Comparison of ENCODE assay signal across 30 cellular contexts in genomic region chr3:162605651-162606204, GRCh38.
"Had no signal": no experiment of that assay in that cellular context is flagged by ENCODE, and none has a peak within 500 bp of the region (broad histone marks: within the 10 kb centered on the region; RNA-seq: fewer than 3 reads in every experiment).

No MANE protein-coding gene starts in this region.

- H3K27ac Mint-ChIP-seq: naive thymus-derived CD4-positive, alpha-beta T cell; nephron; neural progenitor cell; progenitor cell of endocrine pancreas; stimulated activated naive CD8-positive, alpha-beta T cell treated with anti-CD3 and anti-CD28 coated beads, Interleukin-15, amount 100 ng/mL, for 72 hours had no signal

- DNase-seq: dermis blood vessel endothelial cell; effector memory CD4-positive, alpha-beta T cell; foreskin keratinocyte; heart left ventricle; left cardiac atrium; left lung; mesendoderm; midbrain; naive thymus-derived CD4-positive, alpha-beta T cell; right lobe of liver; stimulated activated CD4-positive, alpha-beta T cell treated with anti-CD3 and anti-CD28 coated beads, Interleukin-12 subunit alpha, Interleukin-12 subunit beta, amount 100 ng/mL, for 4 hours; stimulated activated CD4-positive, alpha-beta T cell treated with anti-CD3 and anti-CD28 coated beads, Interleukin-1b, Interleukin-23, amount 100 ng/mL, for 48 hours; stimulated activated CD4-positive, alpha-beta T cell treated with anti-CD3 and anti-CD28 coated beads, Interleukin-4, amount 100 ng/mL, for 1 hour; stimulated activated CD8-positive, alpha-beta memory T cell treated with anti-CD3 and anti-CD28 coated beads, Interleukin-4, amount 100 ng/mL, for 48 hours; stimulated activated naive CD4-positive, alpha-beta T cell; stimulated activated naive CD8-positive, alpha-beta T cell treated with anti-CD3 and anti-CD28 coated beads, Interleukin-15, amount 100 ng/mL, for 72 hours; transverse colon; upper lobe of right lung; uterus had no signal

- H3K9me3 ChIP-seq: right lobe of liver, suprapubic skin, transverse colon, upper lobe of right lung, uterus had no signal

- H3K4me3 ChIP-seq: esophagus muscularis mucosa, gastroesophageal sphincter, heart left ventricle, hepatocyte, left lung, neural progenitor cell, right lobe of liver, smooth muscle cell, suprapubic skin, transverse colon, upper lobe of right lung, uterus had no signal

- ATAC-seq: foreskin keratinocyte; gastroesophageal sphincter; heart left ventricle; left cardiac atrium; left lung; naive thymus-derived CD4-positive, alpha-beta T cell; right lobe of liver; stimulated activated naive CD8-positive, alpha-beta T cell treated with anti-CD3 and anti-CD28 coated beads, Interleukin-15, amount 100 ng/mL, for 72 hours; upper lobe of right lung had no signal

- H3K27me3 ChIP-seq: esophagus muscularis mucosa, foreskin keratinocyte, gastroesophageal sphincter, heart left ventricle, hepatocyte, left lung, neural progenitor cell, right lobe of liver, suprapubic skin, transverse colon, upper lobe of right lung, uterus had no signal

- H3K4me3 Mint-ChIP-seq: naive thymus-derived CD4-positive, alpha-beta T cell; nephron; neural progenitor cell; stimulated activated naive CD8-positive, alpha-beta T cell treated with anti-CD3 and anti-CD28 coated beads, Interleukin-15, amount 100 ng/mL, for 72 hours had no signal

- FAIRE-seq: endothelial cell of umbilical vein, islet of Langerhans had no signal

- H3K27ac ChIP-seq: esophagus muscularis mucosa, foreskin keratinocyte, gastroesophageal sphincter, heart left ventricle, hepatocyte, left lung, neural progenitor cell, parathyroid adenoma, right lobe of liver, suprapubic skin, transverse colon, upper lobe of right lung, uterus had no signal

- H2AFZ ChIP-seq: hepatocyte, neural progenitor cell, parathyroid adenoma had no signal

- H3K27me3 Mint-ChIP-seq: naive thymus-derived CD4-positive, alpha-beta T cell; progenitor cell of endocrine pancreas; stimulated activated naive CD8-positive, alpha-beta T cell treated with anti-CD3 and anti-CD28 coated beads, Interleukin-15, amount 100 ng/mL, for 72 hours had no signal

- H3K4me1 Mint-ChIP-seq: naive thymus-derived CD4-positive, alpha-beta T cell; nephron; stimulated activated naive CD8-positive, alpha-beta T cell treated with anti-CD3 and anti-CD28 coated beads, Interleukin-15, amount 100 ng/mL, for 72 hours had no signal

- H3K36me3 Mint-ChIP-seq: naive thymus-derived CD4-positive, alpha-beta T cell had no signal

- H3K9ac ChIP-seq: neural progenitor cell, parathyroid adenoma had no signal

- H3K4me1 ChIP-seq: esophagus muscularis mucosa, foreskin keratinocyte, gastroesophageal sphincter, heart left ventricle, left lung, neural progenitor cell, parathyroid adenoma, right lobe of liver, suprapubic skin, transverse colon, upper lobe of right lung, uterus had no signal

- H3K36me3 ChIP-seq: esophagus muscularis mucosa, gastroesophageal sphincter, heart left ventricle, left lung, neural progenitor cell, right lobe of liver, suprapubic skin, transverse colon, upper lobe of right lung, uterus had no signal

- H3K4me2 ChIP-seq: hepatocyte, neural progenitor cell, smooth muscle cell had no signal

- H3K79me2 ChIP-seq: hepatocyte, parathyroid adenoma had no signal
